In genomic region chrX:149274516-149275105, GRCh38 we compare ENCODE assay signal across 24 cellular contexts.
DNase-seq lines count a peak whose midpoint lies in the region; TF ChIP-seq lines count a peak whose summit lies in the region.
"Had no signal": no experiment of that assay in that cellular context is flagged by ENCODE, and none has a peak within 500 bp of the region (broad histone marks: within the 10 kb centered on the region; RNA-seq: fewer than 3 reads in every experiment).

No MANE protein-coding gene starts in this region.

- intact Hi-C loops in stomach (cut with DNase I; ENCODE audit: low total_unique reads): no loop called here

- in situ Hi-C loops in G401 (cut with HindIII; ENCODE audit: low sequenced_read_pairs): no loop called here

- H3K4me1 ChIP-seq in fibroblast of lung (ENCODE audit: control insufficient read depth, extremely low read depth, insufficient read depth, low read length) (no peaks in the 10 kb centered on the region), subcutaneous abdominal adipose tissue (ENCODE audit: control insufficient read depth in 5 of 5, insufficient read depth in 5 of 5, low read length in 5 of 5) (peaks cover 0 to 25% (median 21%) of the 10 kb centered on the region in 5 donors), stomach (no peaks in the 10 kb centered on the region), Peyer's patch (no peaks in the 10 kb centered on the region)
- H3K4me1 ChIP-seq: ascending aorta, heart right ventricle, sigmoid colon, SJCRH30 had no signal

- no peaks in the 10 kb centered on the region for H3K79me2 ChIP-seq in fibroblast of lung (ENCODE audit: control insufficient read depth, insufficient read depth, low read length)

- H3K9ac ChIP-seq in fibroblast of lung (ENCODE audit: insufficient read depth, low read length): no peak overlapping the region
- H3K9ac ChIP-seq in subcutaneous abdominal adipose tissue (ENCODE audit: low read length in 5 of 5): no peak overlapping the region

- H3K36me3 ChIP-seq in fibroblast of lung (ENCODE audit: control insufficient read depth, insufficient read depth, low read length) (no peaks in the 10 kb centered on the region), subcutaneous abdominal adipose tissue (ENCODE audit: control insufficient read depth in 5 of 5, insufficient read depth in 5 of 5, low read length in 5 of 5) (no peaks in the 10 kb centered on the region), stomach (no peaks in the 10 kb centered on the region), Peyer's patch (no peaks in the 10 kb centered on the region)
- H3K36me3 ChIP-seq: ascending aorta, heart right ventricle, sigmoid colon, SJCRH30 had no signal

- H2AFZ ChIP-seq in fibroblast of lung (ENCODE audit: low read length): no peak overlapping the region
- H2AFZ ChIP-seq: GM23338, PC-9 had no signal

- H3K27me3 ChIP-seq in fibroblast of lung (ENCODE audit: control insufficient read depth, insufficient read depth, low read length) (no peaks in the 10 kb centered on the region), subcutaneous abdominal adipose tissue (ENCODE audit: control insufficient read depth in 5 of 5, insufficient read depth in 4 of 5, low read length in 5 of 5) (no peaks in the 10 kb centered on the region), stomach (no peaks in the 10 kb centered on the region), Peyer's patch (no peaks in the 10 kb centered on the region)
- H3K27me3 ChIP-seq: ascending aorta, heart right ventricle, sigmoid colon, SJCRH30 had no signal

- H3K9me3 ChIP-seq in fibroblast of lung (ENCODE audit: control insufficient read depth, insufficient read depth, low read depth, low read length) (no peaks in the 10 kb centered on the region), subcutaneous abdominal adipose tissue (ENCODE audit: control insufficient read depth in 5 of 5, low read length in 5 of 5) (no peaks in the 10 kb centered on the region), stomach (no peaks in the 10 kb centered on the region), Peyer's patch (no peaks in the 10 kb centered on the region)
- H3K9me3 ChIP-seq: ascending aorta, heart right ventricle, sigmoid colon, SJCRH30 had no signal

- no peak for TF ChIP-seq EP300 in stomach (IDR thresholded peaks at IDR 0.05)

- no peaks in the 10 kb centered on the region for H4K20me1 ChIP-seq in fibroblast of lung (ENCODE audit: control insufficient read depth, extremely low read depth, insufficient read depth, low read length)

- no peak overlapping the region for H3K4me2 ChIP-seq in fibroblast of lung (ENCODE audit: extremely low read depth, insufficient read depth, low read length)
- H3K4me2 ChIP-seq: GM23338, PC-9 had no signal

- H3K4me3 ChIP-seq in fibroblast of lung (replicated peaks in 1 of 4; ENCODE audit: control extremely low read depth in 1 of 4, insufficient read depth in 1 of 4, low read depth in 3 of 4, low read length in 4 of 4) (no peak overlapping the region), subcutaneous abdominal adipose tissue (ENCODE audit: low read depth in 1 of 5, low read length in 5 of 5) (no peak overlapping the region), stomach (no peak overlapping the region), Peyer's patch (no peak overlapping the region)
- H3K4me3 ChIP-seq: ascending aorta, GM23338, heart right ventricle, PC-9, sigmoid colon, SJCRH30 had no signal

- WGBS in stomach, 5 donors: 57 to 82% (median 73%) methylated on average over 4 of the region's 4 CpGs

- H3K27ac ChIP-seq in fibroblast of lung (ENCODE audit: insufficient read depth, low read length) (no peak overlapping the region), subcutaneous abdominal adipose tissue (ENCODE audit: low read depth, low read length) (peak overlapping the region; percentile 11), stomach (no peak overlapping the region), Peyer's patch (no peak overlapping the region)
- H3K27ac ChIP-seq: ascending aorta, heart right ventricle, PC-9, sigmoid colon, SJCRH30 had no signal

- TF ChIP-seq CTCF in fibroblast of lung (conservative IDR thresholded peaks at IDR 0.05 in 1 of 2, IDR thresholded peaks at IDR 0.05 in 1 of 2; ENCODE audit: low read depth in 1 of 2, low read length in 2 of 2) (no peak), stomach (IDR thresholded peaks at IDR 0.05) (no peak), Peyer's patch (IDR thresholded peaks at IDR 0.05) (no peak)

- TF ChIP-seq POLR2A in stomach (IDR thresholded peaks at IDR 0.05) (no peak), Peyer's patch (IDR thresholded peaks at IDR 0.05) (no peak)

- DNase-seq in G401 (ENCODE audit: low spot score): peak; percentile 25
- peak; percentile 0 for DNase-seq in amniotic epithelial cell (ENCODE audit: low read depth)
- DNase-seq in fibroblast of lung (ENCODE audit: low read depth in 2 of 2): peak; percentile 12 to 59
- no peak for DNase-seq in stomach
- no peak for DNase-seq in Peyer's patch
- DNase-seq in putamen (ENCODE audit: low spot score): no peak
- DNase-seq: activated CD4-positive, alpha-beta T cell treated with anti-CD3 and anti-CD28 coated beads for 36 hours; activated CD8-positive, alpha-beta memory T cell treated with anti-CD3 and anti-CD28 coated beads, Interleukin-2, amount 10 ng/mL, durations not matched to agents 7 days and 5 days; AML-193; DMS79 treated with DMSO at 0.1 percent for 48 hours; endodermal cell; heart right ventricle; Kasumi-1; left ventricle myocardium superior; NCI-H1105 treated with DMSO at 0.1 percent for 48 hours; NCI-H2029 treated with DMSO at 0.1 percent for 48 hours; NCI-H345; PC-9; sigmoid colon; SJCRH30; T-helper 1 cell had no signal

Comparison
In these comparisons a context has a peak if more than half of its experiments do, and no peak if none do; other contexts are left out.
1. DNase-seq: peak in G401 (single experiment), amniotic epithelial cell (single experiment) and fibroblast of lung (2 of 2); none in stomach (single experiment), Peyer's patch (0 of 3) and putamen (single experiment).